Comparison of ENCODE assay signal across 8 cellular contexts in the genomic region with DNA sequence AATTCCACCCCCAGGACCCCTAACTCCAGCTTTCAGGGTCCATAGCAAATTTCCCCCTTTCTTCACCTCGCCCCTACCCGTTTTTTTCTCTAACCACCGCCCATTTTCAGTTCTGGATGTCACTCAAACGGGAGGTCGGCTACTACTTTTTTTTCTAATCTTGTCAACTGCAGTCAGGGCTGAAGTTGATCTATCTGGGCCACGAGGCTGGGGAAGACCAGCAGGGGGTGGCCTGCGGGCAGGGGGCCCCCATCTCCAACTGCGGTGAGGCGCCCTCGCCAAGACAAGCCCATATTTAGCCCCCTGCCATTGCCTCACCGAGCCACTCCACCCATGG. TPM values are rescaled to one million over a fixed set of nuclear protein-coding genes. Genes with fewer than 3 reads are reported as not detected.
A peak's percentile ranks its signal among the peaks of the same experiment; 100 is the strongest.
DNase-seq lines count a peak whose midpoint lies in the region; ATAC-seq, FAIRE-seq and TF ChIP-seq lines count a peak whose summit lies in the region.

No MANE protein-coding gene starts in this region.

- ATAC-seq in GM19023 (IDR thresholded peaks at IDR 0.05; ENCODE audit: unreplicated experiment): peak; percentile 24
- ATAC-seq in HG03108 (IDR thresholded peaks at IDR 0.05; ENCODE audit: unreplicated experiment): peak; percentile 12
- no peak for ATAC-seq in upper lobe of right lung

- no peaks in the 10 kb centered on the region for H3K9me3 Mint-ChIP-seq in activated T-helper 2 cell treated with anti-CD3 and anti-CD28 coated beads, Interferon-gamma antibody, Interleukin-2, Interleukin-4, amounts not matched to agents 10 μg/mL and 5 μg/mL and 100 μg/mL, durations not matched to agents 14 hours and 24 hours and 36 hours

- H3K27ac ChIP-seq in ACC112 (ENCODE audit: low read depth, low read length) (peak overlapping the region; percentile 52), layer of hippocampus (ENCODE audit: low read depth, low read length) (peak overlapping the region; percentile 39), upper lobe of right lung (peak overlapping the region; percentile 87)

- H3K27me3 Mint-ChIP-seq in activated T-helper 2 cell treated with anti-CD3 and anti-CD28 coated beads, Interferon-gamma antibody, Interleukin-2, Interleukin-4, amounts not matched to agents 10 μg/mL and 5 μg/mL and 100 μg/mL, durations not matched to agents 14 hours and 24 hours and 36 hours (ENCODE audit: low read depth): peaks cover 57% of the 10 kb centered on the region

- H3K4me1 ChIP-seq in ACC112 (ENCODE audit: control insufficient read depth, insufficient read depth, low read length, unreplicated experiment) (peaks cover 22% of the 10 kb centered on the region), upper lobe of right lung (peaks cover 8% of the 10 kb centered on the region)

- H3K36me3 ChIP-seq in ACC112 (ENCODE audit: insufficient read depth, low read length) (no peaks in the 10 kb centered on the region), upper lobe of right lung (no peaks in the 10 kb centered on the region)

- FAIRE-seq in D721Med (lab: Jason Lieb, UNC): no peak

- no peaks in the 10 kb centered on the region for H3K9me3 ChIP-seq in upper lobe of right lung

- H3K27ac Mint-ChIP-seq in activated T-helper 2 cell treated with anti-CD3 and anti-CD28 coated beads, Interferon-gamma antibody, Interleukin-2, Interleukin-4, amounts not matched to agents 10 μg/mL and 5 μg/mL and 100 μg/mL, durations not matched to agents 14 hours and 24 hours and 36 hours: no peak overlapping the region

- peaks cover 13% of the 10 kb centered on the region for H3K4me1 Mint-ChIP-seq in activated T-helper 2 cell treated with anti-CD3 and anti-CD28 coated beads, Interferon-gamma antibody, Interleukin-2, Interleukin-4, amounts not matched to agents 10 μg/mL and 5 μg/mL and 100 μg/mL, durations not matched to agents 14 hours and 24 hours and 36 hours (ENCODE audit: low read depth)

- intact Hi-C loops in activated T-helper 2 cell treated with anti-CD3 and anti-CD28 coated beads, Interferon-gamma antibody, Interleukin-2, Interleukin-4, amounts not matched to agents 10 μg/mL and 5 μg/mL and 100 μg/mL, durations not matched to agents 14 hours and 24 hours and 36 hours (cut with micrococcal nuclease): loop anchor here (5.0 kb wide), 1 partner anchor 565 kb away; a partner anchor contains a TSS
- intact Hi-C loops in upper lobe of right lung (cut with DNase I): loop anchor here (10.0 kb wide), 1 partner anchor 187 kb away; no protein-coding TSS in a partner anchor

- peak overlapping the region; percentile 57 for H2AFZ ChIP-seq in ACC112 (ENCODE audit: low read length, unreplicated experiment)

- H3K36me3 Mint-ChIP-seq in activated T-helper 2 cell treated with anti-CD3 and anti-CD28 coated beads, Interferon-gamma antibody, Interleukin-2, Interleukin-4, amounts not matched to agents 10 μg/mL and 5 μg/mL and 100 μg/mL, durations not matched to agents 14 hours and 24 hours and 36 hours (ENCODE audit: low read depth): peaks cover 5% of the 10 kb centered on the region

- no peak for DNase-seq in activated T-helper 2 cell treated with anti-CD3 and anti-CD28 coated beads, Interferon-gamma antibody, Interleukin-2, Interleukin-4, amounts not matched to agents 10 μg/mL and 5 μg/mL and 100 μg/mL, durations not matched to agents 14 hours and 24 hours and 36 hours (ENCODE audit: low spot score)
- DNase-seq in upper lobe of right lung (no peak), D721Med (ENCODE audit: insufficient read length, low spot score) (no peak), inferior parietal cortex (ENCODE audit: extremely low spot score) (no peak)

- H3K79me2 ChIP-seq in ACC112 (ENCODE audit: control insufficient read depth, insufficient read depth, low read length, unreplicated experiment): peaks cover 38% of the 10 kb centered on the region

- H3K27me3 ChIP-seq in ACC112 (ENCODE audit: insufficient read depth, low read length) (no peaks in the 10 kb centered on the region), layer of hippocampus (ENCODE audit: control insufficient read depth, insufficient read depth, low read length) (no peaks in the 10 kb centered on the region), upper lobe of right lung (no peaks in the 10 kb centered on the region)

- H3K4me3 ChIP-seq in ACC112 (ENCODE audit: low read depth, low read length) (peak overlapping the region; percentile 95), upper lobe of right lung (peak overlapping the region; percentile 89)

- H3K4me3 Mint-ChIP-seq in activated T-helper 2 cell treated with anti-CD3 and anti-CD28 coated beads, Interferon-gamma antibody, Interleukin-2, Interleukin-4, amounts not matched to agents 10 μg/mL and 5 μg/mL and 100 μg/mL, durations not matched to agents 14 hours and 24 hours and 36 hours (ENCODE audit: low read depth): peak overlapping the region; percentile 78

- TF ChIP-seq CTCF in upper lobe of right lung (IDR thresholded peaks at IDR 0.05) (no peak), D721Med (IDR thresholded peaks at IDR 0.05; ENCODE audit: insufficient read depth, missing control alignments) (no peak)

RNA-seq across cellular contexts. Expression of a gene that starts 0.7 kb away (rescaled TPM):
- 4.8 and 5.8 TPM in 2 replicates for total RNA-seq in activated T-helper 2 cell treated with anti-CD3 and anti-CD28 coated beads, Interferon-gamma antibody, Interleukin-2, Interleukin-4, amounts not matched to agents 10 μg/mL and 5 μg/mL and 100 μg/mL, durations not matched to agents 14 hours and 24 hours and 36 hours
- 80.0 TPM for total RNA-seq in upper lobe of right lung

RNA-seq across cellular contexts. Expression of a gene that starts 53.2 kb away (rescaled TPM):
- total RNA-seq in activated T-helper 2 cell treated with anti-CD3 and anti-CD28 coated beads, Interferon-gamma antibody, Interleukin-2, Interleukin-4, amounts not matched to agents 10 μg/mL and 5 μg/mL and 100 μg/mL, durations not matched to agents 14 hours and 24 hours and 36 hours: 32.4 and 42.2 TPM in 2 replicates
- 34.4 TPM for total RNA-seq in upper lobe of right lung

Comparison
In these comparisons a context has a peak if more than half of its experiments do, and no peak if none do; other contexts are left out.
1. RNA of a gene that starts 0.7 kb away (total RNA-seq): 80.0 TPM in upper lobe of right lung (single experiment); 4.8 to 5.8 TPM in activated T-helper 2 cell treated with anti-CD3 and anti-CD28 coated beads, Interferon-gamma antibody, Interleukin-2, Interleukin-4, amounts not matched to agents 10 μg/mL and 5 μg/mL and 100 μg/mL, durations not matched to agents 14 hours and 24 hours and 36 hours; every median in the first group is over 10 times any median in the second.
2. Peak in every context shown above with its lines, with median percentiles within 50 percentile points of each other: H3K27ac ChIP-seq.